1 cellular context compared by ENCODE assay signal in the genomic region with DNA sequence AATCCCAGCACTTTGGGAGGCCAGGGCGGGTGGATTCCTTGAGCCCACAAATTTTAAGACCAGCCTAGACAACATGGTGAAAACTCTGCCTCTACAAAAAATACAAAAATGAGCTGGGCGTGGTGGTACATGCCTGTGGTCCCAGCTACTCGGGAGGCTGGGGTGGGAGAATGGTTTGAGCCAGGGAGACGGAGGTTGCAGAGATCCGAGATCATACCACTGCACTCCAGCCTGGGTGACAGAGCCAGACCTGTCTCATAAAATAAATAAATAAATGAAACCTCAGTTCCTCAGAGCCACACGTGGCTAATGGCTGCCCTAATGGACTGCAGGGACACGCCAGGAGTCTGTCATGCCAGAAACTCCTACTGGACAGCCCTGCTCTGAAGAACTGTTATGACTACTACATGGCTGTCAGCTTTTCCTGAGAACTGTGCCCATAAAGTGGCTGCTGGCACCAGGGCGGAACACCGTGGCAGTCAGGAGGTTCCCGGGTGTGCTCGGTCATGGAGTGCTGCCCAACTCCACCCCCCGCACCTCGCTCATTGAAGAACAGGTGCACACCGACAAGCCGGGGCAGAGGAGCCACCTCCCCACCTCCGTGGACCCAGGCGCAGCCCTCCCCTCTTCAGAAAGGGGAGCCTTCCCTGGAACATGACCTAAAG.
TF ChIP-seq lines count a peak whose summit lies in the region.

No MANE protein-coding gene starts in this region.

TF ChIP-seq in IMR-90, 13 proteins besides CTCF, POLR2A, EP300 and RAD21:
- TF ChIP-seq MXI1 (IDR thresholded peaks at IDR 0.05; ENCODE audit: borderline replicate concordance, low read depth, low read length) (no peak), RFX5 (IDR thresholded peaks at IDR 0.05; ENCODE audit: low read depth, low read length) (no peak)
